ENCODE assay signal across 35 cellular contexts in the genomic region with DNA sequence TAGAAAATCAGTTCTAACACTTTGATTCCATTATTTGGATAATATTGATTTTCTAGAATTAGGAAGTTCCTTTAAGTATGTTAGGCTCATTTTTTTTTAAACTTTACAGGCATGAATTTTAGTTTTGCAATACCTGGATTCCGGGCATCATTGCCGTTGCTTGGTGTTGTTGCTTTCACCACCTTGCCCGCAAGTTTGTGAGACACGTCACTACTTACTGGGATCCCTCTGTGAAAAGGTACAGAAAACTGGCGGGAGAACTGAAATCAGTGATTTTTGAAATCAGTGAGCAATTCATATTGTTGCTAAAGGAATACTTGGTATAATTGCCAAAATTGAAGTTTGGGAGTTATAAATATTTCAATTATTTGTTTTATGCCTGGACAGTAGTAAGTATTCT.
"Had no signal": no experiment of that assay in that cellular context is flagged by ENCODE, and none has a peak within 500 bp of the region (broad histone marks: within the 10 kb centered on the region; RNA-seq: fewer than 3 reads in every experiment).

No MANE protein-coding gene starts in this region.

- H3K36me3 Mint-ChIP-seq: activated CD8-positive, alpha-beta memory T cell treated with anti-CD3 and anti-CD28 coated beads, Interleukin-2, amount 10 ng/mL, durations not matched to agents 7 days and 5 days; activated naive CD4-positive, alpha-beta T cell treated with anti-CD3 and anti-CD28 coated beads, Interleukin-2, amount 10 ng/mL, durations not matched to agents 7 days and 5 days; activated naive CD4-positive, alpha-beta T cell treated with anti-CD3 and anti-CD28 coated beads, Interleukin-2, amount 50 U/mL, for 24 hours; activated naive CD8-positive, alpha-beta T cell; activated naive CD8-positive, alpha-beta T cell treated with anti-CD3 and anti-CD28 coated beads, Interleukin-2, amount 10 ng/mL, durations not matched to agents 7 days and 5 days; brain had no signal

- H3K4me3 Mint-ChIP-seq: activated B cell treated with CpG ODN at 0.5 μM for 24 hours; activated CD4-positive, alpha-beta memory T cell treated with anti-CD3 and anti-CD28 coated beads, Interleukin-2, amount 10 ng/mL, durations not matched to agents 7 days and 5 days; activated CD4-positive, alpha-beta T cell treated with anti-CD3 and anti-CD28 coated beads, Interleukin-2, amount 10 ng/mL, durations not matched to agents 7 days and 5 days; activated CD8-positive, alpha-beta memory T cell treated with anti-CD3 and anti-CD28 coated beads, Interleukin-2, amount 10 ng/mL, durations not matched to agents 7 days and 5 days; activated CD8-positive, alpha-beta T cell treated with anti-CD3 and anti-CD28 coated beads, Interleukin-2, amount 10 ng/mL, durations not matched to agents 7 days and 5 days; activated naive CD4-positive, alpha-beta T cell treated with anti-CD3 and anti-CD28 coated beads, Interleukin-2, amount 10 ng/mL, durations not matched to agents 7 days and 5 days; activated naive CD4-positive, alpha-beta T cell treated with anti-CD3 and anti-CD28 coated beads, Interleukin-2, amount 50 U/mL, for 24 hours; activated naive CD8-positive, alpha-beta T cell; activated naive CD8-positive, alpha-beta T cell treated with anti-CD3 and anti-CD28 coated beads, Interleukin-2, amount 10 ng/mL, durations not matched to agents 7 days and 5 days; activated naive CD8-positive, alpha-beta T cell treated with anti-CD3 and anti-CD28 coated beads, Interleukin-2, amount 50 U/mL, for 24 hours; activated T-cell treated with anti-CD3 and anti-CD28 coated beads, Interleukin-2, amount 50 U/mL, for 24 hours; brain; central memory CD8-positive, alpha-beta T cell; T-helper 1 cell treated with Interleukin-12 subunit alpha and Interleukin-12 subunit beta and Interleukin-4 antibody, amounts not matched to agents 30 μg/mL and 1 μg/mL, for 36 hours; T-helper 2 cell treated with Interferon-gamma antibody and Interleukin-4, amounts not matched to agents 5 μg/mL and 100 μg/mL, for 36 hours had no signal

- H3K9me3 ChIP-seq: ascending aorta had no signal

- H3K9me3 Mint-ChIP-seq: activated B cell treated with CpG ODN at 0.5 μM for 24 hours; activated CD4-positive, alpha-beta memory T cell treated with anti-CD3 and anti-CD28 coated beads, Interleukin-2, amount 10 ng/mL, durations not matched to agents 7 days and 5 days; activated CD4-positive, alpha-beta T cell treated with anti-CD3 and anti-CD28 coated beads, Interleukin-2, amount 10 ng/mL, durations not matched to agents 7 days and 5 days; activated naive CD4-positive, alpha-beta T cell treated with anti-CD3 and anti-CD28 coated beads, Interleukin-2, amount 10 ng/mL, durations not matched to agents 7 days and 5 days; activated naive CD4-positive, alpha-beta T cell treated with anti-CD3 and anti-CD28 coated beads, Interleukin-2, amount 50 U/mL, for 24 hours; activated naive CD8-positive, alpha-beta T cell treated with anti-CD3 and anti-CD28 coated beads, Interleukin-2, amount 10 ng/mL, durations not matched to agents 7 days and 5 days; activated naive CD8-positive, alpha-beta T cell treated with anti-CD3 and anti-CD28 coated beads, Interleukin-2, amount 50 U/mL, for 24 hours; activated T-cell treated with anti-CD3 and anti-CD28 coated beads, Interleukin-2, amount 50 U/mL, for 24 hours; activated T-helper 2 cell treated with anti-CD3 and anti-CD28 coated beads, Interferon-gamma antibody, Interleukin-2, Interleukin-4, amounts not matched to agents 10 μg/mL and 5 μg/mL and 100 μg/mL, durations not matched to agents 14 hours and 24 hours and 36 hours; central memory CD8-positive, alpha-beta T cell; T-helper 1 cell treated with Interleukin-12 subunit alpha and Interleukin-12 subunit beta and Interleukin-4 antibody, amounts not matched to agents 30 μg/mL and 1 μg/mL, for 36 hours; T-helper 2 cell treated with Interferon-gamma antibody and Interleukin-4, amounts not matched to agents 5 μg/mL and 100 μg/mL, for 36 hours had no signal

- H3K4me1 Mint-ChIP-seq: activated B cell treated with CpG ODN at 0.5 μM for 24 hours; activated naive CD4-positive, alpha-beta T cell treated with anti-CD3 and anti-CD28 coated beads, Interleukin-2, amount 10 ng/mL, durations not matched to agents 7 days and 5 days; activated naive CD4-positive, alpha-beta T cell treated with anti-CD3 and anti-CD28 coated beads, Interleukin-2, amount 50 U/mL, for 24 hours; activated naive CD8-positive, alpha-beta T cell treated with anti-CD3 and anti-CD28 coated beads, Interleukin-2, amount 10 ng/mL, durations not matched to agents 7 days and 5 days; brain had no signal

- H3K27me3 Mint-ChIP-seq: brain had no signal

- H3K4me1 ChIP-seq: ascending aorta had no signal

- H3K27ac ChIP-seq: ascending aorta, cardiac muscle cell, VCaP had no signal

- H3K4me3 ChIP-seq: ascending aorta, cardiac muscle cell had no signal

- H3K36me3 ChIP-seq: ascending aorta, cardiac muscle cell had no signal

- H3K27ac Mint-ChIP-seq: activated B cell treated with CpG ODN at 0.5 μM for 24 hours; activated CD4-positive, alpha-beta memory T cell treated with anti-CD3 and anti-CD28 coated beads, Interleukin-2, amount 10 ng/mL, durations not matched to agents 7 days and 5 days; activated CD4-positive, alpha-beta T cell treated with anti-CD3 and anti-CD28 coated beads, Interleukin-2, amount 10 ng/mL, durations not matched to agents 7 days and 5 days; activated CD8-positive, alpha-beta memory T cell treated with anti-CD3 and anti-CD28 coated beads, Interleukin-2, amount 10 ng/mL, durations not matched to agents 7 days and 5 days; activated CD8-positive, alpha-beta T cell treated with anti-CD3 and anti-CD28 coated beads, Interleukin-2, amount 10 ng/mL, durations not matched to agents 7 days and 5 days; activated naive CD4-positive, alpha-beta T cell treated with anti-CD3 and anti-CD28 coated beads, Interleukin-2, amount 10 ng/mL, durations not matched to agents 7 days and 5 days; activated naive CD4-positive, alpha-beta T cell treated with anti-CD3 and anti-CD28 coated beads, Interleukin-2, amount 50 U/mL, for 24 hours; activated naive CD8-positive, alpha-beta T cell; activated naive CD8-positive, alpha-beta T cell treated with anti-CD3 and anti-CD28 coated beads, Interleukin-2, amount 10 ng/mL, durations not matched to agents 7 days and 5 days; activated naive CD8-positive, alpha-beta T cell treated with anti-CD3 and anti-CD28 coated beads, Interleukin-2, amount 50 U/mL, for 24 hours; activated T-cell treated with anti-CD3 and anti-CD28 coated beads, Interleukin-2, amount 50 U/mL, for 24 hours; activated T-helper 2 cell treated with anti-CD3 and anti-CD28 coated beads, Interferon-gamma antibody, Interleukin-2, Interleukin-4, amounts not matched to agents 10 μg/mL and 5 μg/mL and 100 μg/mL, durations not matched to agents 14 hours and 24 hours and 36 hours; brain; T-helper 1 cell treated with Interleukin-12 subunit alpha and Interleukin-12 subunit beta and Interleukin-4 antibody, amounts not matched to agents 30 μg/mL and 1 μg/mL, for 36 hours; T-helper 2 cell treated with Interferon-gamma antibody and Interleukin-4, amounts not matched to agents 5 μg/mL and 100 μg/mL, for 36 hours had no signal

- H3K27me3 ChIP-seq: ascending aorta had no signal

- DNase-seq: activated B cell treated with CpG ODN at 0.5 μM for 24 hours; activated CD4-positive, alpha-beta memory T cell treated with anti-CD3 and anti-CD28 coated beads, Interleukin-2, amount 10 ng/mL, durations not matched to agents 7 days and 5 days; activated CD4-positive, alpha-beta T cell treated with anti-CD3 and anti-CD28 coated beads for 48 hours; activated CD4-positive, alpha-beta T cell treated with anti-CD3 and anti-CD28 coated beads, Interleukin-2, amount 10 ng/mL, durations not matched to agents 7 days and 5 days; activated CD4-positive, alpha-beta T cell treated with anti-CD3 and anti-CD28 coated beads, Interleukin-2, amount 50 U/mL, for 48 hours; activated CD4-positive, CD25-positive, alpha-beta regulatory T cell treated with anti-CD3 and anti-CD28 coated beads, Interleukin-2, amount 50 U/mL, for 72 hours; activated CD8-positive, alpha-beta memory T cell treated with anti-CD3 and anti-CD28 coated beads for 24 hours; activated CD8-positive, alpha-beta memory T cell treated with anti-CD3 and anti-CD28 coated beads, Interleukin-2, amount 10 ng/mL, durations not matched to agents 7 days and 5 days; activated CD8-positive, alpha-beta memory T cell treated with anti-CD3 and anti-CD28 coated beads, Interleukin-2, amount 50 U/mL, for 48 hours; activated CD8-positive, alpha-beta T cell treated with anti-CD3 and anti-CD28 coated beads, Interleukin-2, amount 10 ng/mL, durations not matched to agents 7 days and 5 days; activated effector memory CD4-positive, alpha-beta T cell treated with Interleukin-2 at 50 U/mL for 16 hours; activated gamma-delta T cell; activated naive CD4-positive, alpha-beta T cell treated with anti-CD3 and anti-CD28 coated beads, Interleukin-2, amount 10 ng/mL, durations not matched to agents 7 days and 5 days; activated naive CD4-positive, alpha-beta T cell treated with Interleukin-2 at 50 U/mL for 16 hours; activated naive CD8-positive, alpha-beta T cell treated with anti-CD3 and anti-CD28 coated beads, Interleukin-2, amount 10 ng/mL, durations not matched to agents 7 days and 5 days; activated naive CD8-positive, alpha-beta T cell treated with anti-CD3 and anti-CD28 coated beads, Interleukin-2, amount 50 U/mL, for 24 hours; activated T-cell treated with anti-CD3 and anti-CD28 coated beads, Interleukin-2, amount 50 U/mL, for 24 hours; activated T-cell treated with anti-CD3 and anti-CD28 coated beads, Interleukin-2, amount 50 U/mL, for 48 hours; amygdala; anterior cingulate cortex; caudate nucleus; cerebellar nuclear complex; T-helper 1 cell; T-helper 2 cell; T-helper 9 cell had no signal
